ENCODE assay signal across 23 cellular contexts in the genomic region with DNA sequence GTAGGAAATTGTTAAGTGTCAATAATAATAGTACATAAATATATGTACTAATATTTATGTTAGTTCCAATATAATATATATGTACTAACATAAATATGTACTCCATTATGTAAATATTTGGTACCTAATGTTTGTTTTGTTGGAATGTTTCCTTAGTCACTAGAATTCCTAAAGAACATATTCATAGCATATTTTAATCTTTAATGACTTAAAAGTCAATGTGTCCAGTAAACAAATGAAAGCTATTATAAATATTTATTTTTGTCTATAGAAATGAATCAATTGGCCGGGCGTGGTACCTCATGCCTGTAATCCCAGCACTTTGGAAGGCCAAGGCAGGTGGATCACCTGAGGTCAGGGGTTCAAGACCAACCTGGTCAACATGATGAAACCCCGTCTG.
"Had no signal": no experiment of that assay in that cellular context is flagged by ENCODE, and none has a peak within 500 bp of the region (broad histone marks: within the 10 kb centered on the region; RNA-seq: fewer than 3 reads in every experiment).

No MANE protein-coding gene starts in this region.

- H3K27me3 ChIP-seq: colonic mucosa, esophagus squamous epithelium, gastrocnemius medialis, heart right ventricle, left lung had no signal

- ATAC-seq: effector memory CD8-positive, alpha-beta T cell; esophagus mucosa; gastrocnemius medialis; heart right ventricle; left cardiac atrium; left lung; left ventricle myocardium superior had no signal

- H3K36me3 ChIP-seq: colonic mucosa, esophagus squamous epithelium, gastrocnemius medialis, heart right ventricle, left lung had no signal

- H3K4me3 ChIP-seq: colonic mucosa, esophagus squamous epithelium, gastrocnemius medialis, heart right ventricle, left lung, lung had no signal

- H3K4me1 ChIP-seq: colonic mucosa, esophagus squamous epithelium, gastrocnemius medialis, heart right ventricle, left lung had no signal

- H3K27ac ChIP-seq: colonic mucosa, epithelial cell of prostate, esophagus squamous epithelium, gastrocnemius medialis, heart right ventricle, left lung had no signal

- H3K9me3 ChIP-seq: colonic mucosa, esophagus squamous epithelium, gastrocnemius medialis had no signal

- DNase-seq: colonic mucosa; cortex of kidney; effector CD8-positive, alpha-beta T cell; effector memory CD8-positive, alpha-beta T cell; endodermal cell; erythroblast; esophagus squamous epithelium; foreskin fibroblast; foreskin melanocyte; gastrocnemius medialis; glutamatergic neuron; head of caudate nucleus; heart right ventricle; hippocampal formation; left cardiac atrium; left lung; left ventricle myocardium superior; mammary epithelial cell; mesendoderm; midbrain had no signal
